ENCODE assay signal across 30 cellular contexts in the genomic region with DNA sequence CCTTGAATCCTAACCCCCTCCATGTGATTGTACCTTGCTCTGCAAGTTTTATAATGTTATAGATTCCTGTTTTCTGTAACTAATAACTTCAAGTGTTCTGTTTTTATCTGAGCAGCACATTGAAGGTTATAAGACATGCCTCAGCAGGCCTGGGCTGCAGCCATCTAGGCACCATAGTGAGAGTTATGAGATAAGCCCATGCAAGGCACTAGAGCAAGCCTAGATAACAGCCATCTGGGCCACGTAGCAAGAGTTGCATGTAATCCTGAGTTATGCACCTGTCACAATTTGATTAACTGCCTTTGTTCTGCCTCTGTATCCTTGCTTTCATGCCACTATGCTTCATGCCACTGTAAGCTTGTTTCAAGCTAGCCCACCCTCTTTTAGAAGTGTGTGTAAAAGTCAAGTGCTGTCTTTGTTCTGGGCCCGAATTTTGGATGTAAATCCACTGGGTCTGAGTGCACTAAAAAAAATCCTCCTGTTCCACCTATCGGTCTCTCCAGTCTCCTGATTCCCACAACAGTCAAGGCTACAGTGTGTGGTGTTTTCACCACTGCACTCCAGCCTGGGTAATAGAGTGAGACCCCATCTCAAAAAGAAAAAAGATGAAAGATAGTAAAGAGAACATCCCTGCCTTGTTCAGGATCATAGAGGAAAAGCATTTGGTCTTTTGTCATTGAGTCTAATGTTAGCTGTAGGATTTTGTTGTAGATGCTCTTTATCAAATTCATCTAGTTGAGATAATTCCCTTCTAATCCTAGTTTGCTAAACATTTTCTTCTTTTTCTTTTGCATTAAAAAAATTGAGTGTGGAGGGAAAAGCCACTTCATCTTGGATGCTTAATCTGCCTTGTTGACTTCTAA. TPM values are rescaled to one million over a fixed set of nuclear protein-coding genes. Genes with fewer than 3 reads are reported as not detected.
A peak's percentile ranks its signal among the peaks of the same experiment; 100 is the strongest.
DNase-seq lines count a peak whose midpoint lies in the region; ATAC-seq, FAIRE-seq and TF ChIP-seq lines count a peak whose summit lies in the region.
"Had no signal": no experiment of that assay in that cellular context is flagged by ENCODE, and none has a peak within 500 bp of the region (broad histone marks: within the 10 kb centered on the region; RNA-seq: fewer than 3 reads in every experiment).

No MANE protein-coding gene starts in this region.

- peaks cover 30 to 37% of the 10 kb centered on the region in 2 experiments for H3K9me3 ChIP-seq in H1 (ENCODE audit: insufficient read depth in 2 of 2, low read depth in 1 of 2, low read length in 1 of 2)

- H2BK15ac ChIP-seq in H1 (ENCODE audit: low read length), result no peak overlapping the region

- H4K8ac ChIP-seq in H1 (ENCODE audit: extremely low read depth, insufficient read depth, low read length), result no peak overlapping the region

- CTCF ChIA-PET in activated naive CD4-positive, alpha-beta T cell treated with anti-CD3 and anti-CD28 coated beads, Interleukin-2, amount 10 ng/mL, durations not matched to agents 7 days and 5 days (lab: Charles Lee), result no interaction called here
- CTCF ChIA-PET in H1 (lab: Charles Lee; ENCODE audit: partially characterized antibody), result no interaction called here

- H3K4me1 ChIP-seq in H1 (replicated peaks in 1 of 4; ENCODE audit: control insufficient read depth in 3 of 4, insufficient read depth in 4 of 4, low read length in 3 of 4), result no peaks in the 10 kb centered on the region
- H3K4me1 ChIP-seq: body of pancreas, heart right ventricle, psoas muscle, tibial nerve had no signal

- no peak overlapping the region for H2BK20ac ChIP-seq in H1 (ENCODE audit: low read length)

- H3K27me3 ChIP-seq in H1 (replicated peaks in 1 of 4; ENCODE audit: control insufficient read depth in 3 of 4, extremely low read depth in 1 of 4, insufficient read depth in 3 of 4, low read length in 3 of 4), result no peaks in the 10 kb centered on the region
- H3K27me3 ChIP-seq: body of pancreas, heart right ventricle, MG63, tibial nerve had no signal

- no peak for DNase-seq in activated naive CD4-positive, alpha-beta T cell treated with anti-CD3 and anti-CD28 coated beads, Interleukin-2, amount 10 ng/mL, durations not matched to agents 7 days and 5 days
- no peak for DNase-seq in activated naive CD4-positive, alpha-beta T cell (lab: John Stamatoyannopoulos, UW)
- DNase-seq in H1 (ENCODE audit: low read depth in 1 of 2, low spot score in 2 of 2) (no peak), NCI-H1930 (lab: John Stamatoyannopoulos, UW) (no peak), T1000 (lab: John Stamatoyannopoulos, UW) (no peak)
- DNase-seq: activated CD4-positive, alpha-beta T cell treated with anti-CD3 and anti-CD28 coated beads for 4 hours; activated naive CD4-positive, alpha-beta T cell treated with Interleukin-2 at 50 U/mL for 16 hours; body of pancreas; C1 segment of cervical spinal cord; COR-L47; DMS79 treated with DMSO at 0.1 percent for 48 hours; foreskin melanocyte; GF-D8; heart right ventricle; KG1; MG63; naive thymus-derived CD8-positive, alpha-beta T cell; NCI-H2081; nucleus accumbens; psoas muscle; SHP77 treated with DMSO at 0.1 percent for 48 hours; stimulated activated CD4-positive, alpha-beta T cell treated with anti-CD3 and anti-CD28 coated beads, Interleukin-4, amount 100 ng/mL, for 24 hours had no signal

- no peak overlapping the region for H3K4ac ChIP-seq in H1 (replicated peaks; ENCODE audit: insufficient read length, low read depth, low read length)

- TF ChIP-seq POLR2A in H1 (IDR thresholded peaks at IDR 0.05; ENCODE audit: control extremely low read depth in 1 of 2, low read depth in 2 of 2, low read length in 2 of 2), result no peak

- no peaks in the 10 kb centered on the region for H3K23me2 ChIP-seq in H1 (ENCODE audit: low read depth, low read length)

- H3K4me3 Mint-ChIP-seq in activated naive CD4-positive, alpha-beta T cell treated with anti-CD3 and anti-CD28 coated beads, Interleukin-2, amount 10 ng/mL, durations not matched to agents 7 days and 5 days, result no peak overlapping the region
- H3K4me3 Mint-ChIP-seq: dendritic cell treated with granulocyte-macrophage colony-stimulating factor and Interleukin-4, amounts not matched to agents 40 ng/mL and 50 ng/mL, for 4 days; mesothelial cell of epicardium had no signal

- no peaks in the 10 kb centered on the region for H3K4me1 Mint-ChIP-seq in activated naive CD4-positive, alpha-beta T cell treated with anti-CD3 and anti-CD28 coated beads, Interleukin-2, amount 10 ng/mL, durations not matched to agents 7 days and 5 days
- H3K4me1 Mint-ChIP-seq: mesothelial cell of epicardium; naive thymus-derived CD8-positive, alpha-beta T cell had no signal

- no peaks in the 10 kb centered on the region for H3K79me2 ChIP-seq in H1 (ENCODE audit: control insufficient read depth in 1 of 2, insufficient read depth in 2 of 2, low read length in 2 of 2)

- H3K27ac Mint-ChIP-seq in activated naive CD4-positive, alpha-beta T cell treated with anti-CD3 and anti-CD28 coated beads, Interleukin-2, amount 10 ng/mL, durations not matched to agents 7 days and 5 days, result peak overlapping the region; percentile 42
- H3K27ac Mint-ChIP-seq: dendritic cell treated with granulocyte-macrophage colony-stimulating factor and Interleukin-4, amounts not matched to agents 40 ng/mL and 50 ng/mL, for 4 days; mesothelial cell of epicardium had no signal

- H2BK12ac ChIP-seq in H1 (ENCODE audit: low read depth, low read length), result no peak overlapping the region

- WGBS in H1 (ENCODE audit: extremely low coverage in 1 of 2, insufficient coverage in 1 of 2, insufficient read length in 1 of 2, insufficient replicate concordance in 2 of 2, low coverage in 1 of 2, low lambda C conversion rate in 2 of 2, missing lambda C conversion rate in 1 of 2), 2 experiments, result 86% methylated on average over 3 of the region's 3 CpGs; no CpG with 5 or more reads in 1 of the 2 experiments

- H3K27me3 Mint-ChIP-seq in activated naive CD4-positive, alpha-beta T cell treated with anti-CD3 and anti-CD28 coated beads, Interleukin-2, amount 10 ng/mL, durations not matched to agents 7 days and 5 days, result no peaks in the 10 kb centered on the region
- H3K27me3 Mint-ChIP-seq: dendritic cell treated with granulocyte-macrophage colony-stimulating factor and Interleukin-4, amounts not matched to agents 40 ng/mL and 50 ng/mL, for 4 days; naive thymus-derived CD8-positive, alpha-beta T cell had no signal

- POLR2A ChIA-PET in H1 (lab: Charles Lee; ENCODE audit: partially characterized antibody), result no interaction called here

- H4K91ac ChIP-seq in H1 (replicated peaks; ENCODE audit: insufficient read length, low read length), result no peak overlapping the region

- H3K23ac ChIP-seq in H1 (ENCODE audit: insufficient read length), result no peak overlapping the region

- peaks cover 0 to 20% (median 5%) of the 10 kb centered on the region in 4 experiments; a peak in 4 of 8 replicates for H3K36me3 ChIP-seq in H1 (ENCODE audit: control insufficient read depth in 2 of 4, insufficient read depth in 4 of 4, low read length in 3 of 4)
- H3K36me3 ChIP-seq: MG63 had no signal

- no peak overlapping the region for H2BK120ac ChIP-seq in H1 (replicated peaks; ENCODE audit: low read depth, low read length)

- H3K14ac ChIP-seq in H1 (ENCODE audit: insufficient read length), result no peak overlapping the region

- H2AK5ac ChIP-seq in H1 (ENCODE audit: low read depth, low read length), result no peak overlapping the region

- H2AFZ ChIP-seq in H1 (ENCODE audit: low read length), result no peak overlapping the region

- H3K9me3 Mint-ChIP-seq in activated naive CD4-positive, alpha-beta T cell treated with anti-CD3 and anti-CD28 coated beads, Interleukin-2, amount 10 ng/mL, durations not matched to agents 7 days and 5 days, result peaks cover 52% of the 10 kb centered on the region

- TF ChIP-seq CTCF in H1 (IDR thresholded peaks at IDR 0.05; ENCODE audit: control extremely low read depth in 1 of 3, insufficient read depth in 1 of 3, low read depth in 1 of 3, low read length in 3 of 3), result no peak

- no peak overlapping the region for H3K27ac ChIP-seq in H1 (ENCODE audit: low read depth, low read length)
- H3K27ac ChIP-seq: body of pancreas, heart right ventricle, psoas muscle, tibial nerve, VCaP had no signal

- no peak overlapping the region for H3K4me2 ChIP-seq in H1 (ENCODE audit: insufficient read depth in 1 of 2, low read depth in 2 of 2, low read length in 2 of 2)

- no peak overlapping the region for H3K18ac ChIP-seq in H1 (ENCODE audit: extremely low read depth, low read length)

- no peak for FAIRE-seq in H1 (lab: Jason Lieb, UNC)
- FAIRE-seq: endometrium, RCC 7860 had no signal

- no peak overlapping the region for H4K5ac ChIP-seq in H1 (ENCODE audit: insufficient read length, low read depth, low read length)

- H3K36me3 Mint-ChIP-seq in activated naive CD4-positive, alpha-beta T cell treated with anti-CD3 and anti-CD28 coated beads, Interleukin-2, amount 10 ng/mL, durations not matched to agents 7 days and 5 days, result peaks cover 38% of the 10 kb centered on the region

- no peak overlapping the region for H3K4me3 ChIP-seq in H1 (ENCODE audit: extremely low read depth in 1 of 4, insufficient read depth in 2 of 4, low read depth in 3 of 4, low read length in 4 of 4)
- H3K4me3 ChIP-seq: body of pancreas, heart right ventricle, MG63, psoas muscle, tibial nerve had no signal

- TF ChIP-seq RAD21 in Ishikawa (IDR thresholded peaks at IDR 0.05; ENCODE audit: low read depth), result no peak
- TF ChIP-seq RAD21 in H1 (IDR thresholded peaks at IDR 0.05 in 1 of 2, conservative IDR thresholded peaks at IDR 0.05 in 1 of 2; ENCODE audit: low read depth in 2 of 2, low read length in 2 of 2), result no peak

- no peak for TF ChIP-seq EP300 in Ishikawa (IDR thresholded peaks at IDR 0.05; ENCODE audit: borderline replicate concordance)
- TF ChIP-seq EP300 in H1 (IDR thresholded peaks at IDR 0.05; ENCODE audit: borderline replicate concordance in 1 of 2, low read depth in 2 of 2, low read length in 2 of 2), result peak in 1 of 2 experiments; percentile 70; a peak in 1 of 3 replicates

- H2BK5ac ChIP-seq in H1 (ENCODE audit: low read depth, low read length), result no peak overlapping the region

- H3K79me1 ChIP-seq in H1 (ENCODE audit: low read depth, low read length), result no peaks in the 10 kb centered on the region

- ATAC-seq in HG03108 (IDR thresholded peaks at IDR 0.05; ENCODE audit: unreplicated experiment), result no peak
- ATAC-seq: body of pancreas; heart right ventricle; naive thymus-derived CD8-positive, alpha-beta T cell; psoas muscle had no signal

- H3K56ac ChIP-seq in H1 (replicated peaks; ENCODE audit: insufficient read length, low read depth, low read length), result no peak overlapping the region

- no peaks in the 10 kb centered on the region for H4K20me1 ChIP-seq in H1 (replicated peaks in 1 of 2; ENCODE audit: control insufficient read depth in 1 of 2, insufficient read depth in 2 of 2, low read length in 2 of 2)

- no peak overlapping the region for H3K9ac ChIP-seq in H1 (replicated peaks in 1 of 4; ENCODE audit: extremely low read depth in 1 of 4, low read depth in 3 of 4, low read length in 3 of 4)

RNA-seq across cellular contexts. Expression of gene KBTBD6, which starts 16.1 kb away (rescaled TPM):
- 10.2 and 11.3 TPM in 2 replicates for total RNA-seq in H1 (2021; fragmentation: NEBNext Ultra II Directional; extraction: Animal tissue kit (Norgen Biotek cat#: 25700))
- polyA plus RNA-seq in H1 (2011; rRNA removed), result 4.5 and 5.4 TPM in 2 replicates
- polyA plus RNA-seq in H1 (2011; cell fraction: cytosol; rRNA removed), result 5.2 TPM
- polyA plus RNA-seq in H1 (2011; cell fraction: nucleus; rRNA removed), result 3.7 TPM
- 4.4 to 6.2 TPM (median 5.7 TPM) in 4 replicates for polyA plus RNA-seq in H1 (2012, experiment 1 of 2)
- 0.81 TPM for polyA plus RNA-seq in H1 (2012, experiment 2 of 2)
- 4.8 TPM for polyA plus RNA-seq in H1 (2013, experiment 1 of 2)
- 4.5 TPM for polyA plus RNA-seq in H1 (2013, experiment 2 of 2)
- 15.7 and 16.6 TPM in 2 replicates for polyA minus RNA-seq in H1 (2011; rRNA and poly(A)+ RNA removed)
- 8.9 TPM for polyA minus RNA-seq in H1 (2011; cell fraction: cytosol; rRNA and poly(A)+ RNA removed)
- 9.7 TPM for polyA minus RNA-seq in H1 (2011; cell fraction: nucleus; rRNA and poly(A)+ RNA removed)

RNA-seq across cellular contexts. Expression of gene KBTBD7, which starts 45.7 kb away (rescaled TPM):
- 17.3 and 17.4 TPM in 2 replicates for total RNA-seq in H1 (2021; fragmentation: NEBNext Ultra II Directional; extraction: Animal tissue kit (Norgen Biotek cat#: 25700))
- 10.2 and 10.6 TPM in 2 replicates for polyA plus RNA-seq in H1 (2011; rRNA removed)
- 10.4 TPM for polyA plus RNA-seq in H1 (2011; cell fraction: cytosol; rRNA removed)
- polyA plus RNA-seq in H1 (2011; cell fraction: nucleus; rRNA removed), result 10.2 TPM
- polyA plus RNA-seq in H1 (2012, experiment 1 of 2), result 8.3 to 11.5 TPM (median 9.7 TPM) in 4 replicates
- 1.1 TPM for polyA plus RNA-seq in H1 (2012, experiment 2 of 2)
- polyA plus RNA-seq in H1 (2013, experiment 1 of 2), result 10.1 TPM
- 9.8 TPM for polyA plus RNA-seq in H1 (2013, experiment 2 of 2)
- polyA minus RNA-seq in H1 (2011; rRNA and poly(A)+ RNA removed), result 32.5 and 37.6 TPM in 2 replicates
- 13.9 TPM for polyA minus RNA-seq in H1 (2011; cell fraction: cytosol; rRNA and poly(A)+ RNA removed)
- 16.3 TPM for polyA minus RNA-seq in H1 (2011; cell fraction: nucleus; rRNA and poly(A)+ RNA removed)
